Comparison of ENCODE assay signal across 9 cellular contexts in genomic region chr9:109781086-109781485, GRCh38. TPM values are rescaled to one million over a fixed set of nuclear protein-coding genes. Genes with fewer than 3 reads are reported as not detected.
DNase-seq lines count a peak whose midpoint lies in the region; ATAC-seq and TF ChIP-seq lines count a peak whose summit lies in the region.
"Had no signal": no experiment of that assay in that cellular context is flagged by ENCODE, and none has a peak within 500 bp of the region (broad histone marks: within the 10 kb centered on the region; RNA-seq: fewer than 3 reads in every experiment).

No MANE protein-coding gene starts in this region.

- H3K36me3 ChIP-seq in Caco-2 (ENCODE audit: control insufficient read depth, insufficient read depth, low read length) = no peaks in the 10 kb centered on the region
- H3K36me3 ChIP-seq in right atrium auricular region = no peaks in the 10 kb centered on the region
- no peaks in the 10 kb centered on the region for H3K36me3 ChIP-seq in rectal smooth muscle tissue (ENCODE audit: control insufficient read depth, insufficient read depth, low read length)

- H3K27me3 ChIP-seq in Caco-2 (replicated peaks; ENCODE audit: control insufficient read depth, insufficient read depth, low read length) (no peaks in the 10 kb centered on the region), right atrium auricular region (no peaks in the 10 kb centered on the region), rectal smooth muscle tissue (ENCODE audit: control insufficient read depth, insufficient read depth, low read length) (peaks cover 3% of the 10 kb centered on the region)

- H3K9me3 ChIP-seq in Caco-2 = no peaks in the 10 kb centered on the region
- no peaks in the 10 kb centered on the region for H3K9me3 ChIP-seq in right atrium auricular region

- no peak overlapping the region for H3K9ac ChIP-seq in rectal smooth muscle tissue (ENCODE audit: low read length)

- no TSS peak for BruUV-seq in Caco-2 (replicated peaks; lab: Mats Ljungman, UMichigan)

- H3K9me3 Mint-ChIP-seq in Caco-2 (ENCODE audit: unreplicated experiment) = no peaks in the 10 kb centered on the region
- no peaks in the 10 kb centered on the region for H3K9me3 Mint-ChIP-seq in brain
- H3K9me3 Mint-ChIP-seq in natural killer cell treated with Interleukin-12 subunit alpha and Interleukin-12 subunit beta and Interleukin-15 and Interleukin-18, amount 100 ng/mL, for 72 hours = peaks cover 5% of the 10 kb centered on the region

- H3K27me3 Mint-ChIP-seq in Caco-2 (ENCODE audit: insufficient read depth, unreplicated experiment) = peaks cover 28% of the 10 kb centered on the region
- H3K27me3 Mint-ChIP-seq in brain = peaks cover 39% of the 10 kb centered on the region
- peaks cover 19 to 46% of the 10 kb centered on the region in 2 donors for H3K27me3 Mint-ChIP-seq in natural killer cell treated with Interleukin-12 subunit alpha and Interleukin-12 subunit beta and Interleukin-15 and Interleukin-18, amount 100 ng/mL, for 72 hours

- POLR2A ChIA-PET in Caco-2 (lab: Charles Lee) = no interaction called here

- CTCF ChIA-PET in Caco-2 (lab: Charles Lee) = no interaction called here

- intact Hi-C loops in Caco-2 (cut with micrococcal nuclease; ENCODE audit: unreplicated experiment) = no loop called here

- H3K27ac Mint-ChIP-seq in Caco-2 (ENCODE audit: unreplicated experiment) = no peak overlapping the region
- H3K27ac Mint-ChIP-seq in brain = peak overlapping the region in 3 of 5 experiments; percentile 30 to 83 (median 83)
- H3K27ac Mint-ChIP-seq in natural killer cell treated with Interleukin-12 subunit alpha and Interleukin-12 subunit beta and Interleukin-15 and Interleukin-18, amount 100 ng/mL, for 72 hours = no peak overlapping the region
- H3K27ac Mint-ChIP-seq: CD14-positive monocyte had no signal

- H3K36me3 Mint-ChIP-seq in Caco-2 (ENCODE audit: insufficient read depth, unreplicated experiment) (no peaks in the 10 kb centered on the region), brain (no peaks in the 10 kb centered on the region)
- no peaks in the 10 kb centered on the region for H3K36me3 Mint-ChIP-seq in natural killer cell treated with Interleukin-12 subunit alpha and Interleukin-12 subunit beta and Interleukin-15 and Interleukin-18, amount 100 ng/mL, for 72 hours
- H3K36me3 Mint-ChIP-seq: CD14-positive monocyte had no signal

- no peak for DNase-seq in Caco-2
- no peak for DNase-seq in right atrium auricular region (ENCODE audit: low spot score)
- DNase-seq in NCI-H1694 treated with DMSO at 0.1 percent for 48 hours (lab: John Stamatoyannopoulos, UW) = no peak
- DNase-seq in NCI-H69 (lab: John Stamatoyannopoulos, UW) = no peak
- no peak for DNase-seq in natural killer cell treated with Interleukin-12 subunit alpha and Interleukin-12 subunit beta and Interleukin-15 and Interleukin-18, amount 100 ng/mL, for 72 hours (ENCODE audit: low spot score)
- no peak for DNase-seq in NCI-H1436 (lab: John Stamatoyannopoulos, UW)

- H3K27ac ChIP-seq in right atrium auricular region = peak overlapping the region; percentile 86 to 90
- no peak overlapping the region for H3K27ac ChIP-seq in rectal smooth muscle tissue (ENCODE audit: low read depth, low read length)

- ATAC-seq in natural killer cell treated with Interleukin-12 subunit alpha and Interleukin-12 subunit beta and Interleukin-15 and Interleukin-18, amount 100 ng/mL, for 72 hours = no peak

- no peak overlapping the region for H3K4me3 ChIP-seq in Caco-2 (ENCODE audit: low read depth, low read length)
- peak overlapping the region; percentile 70 to 72 for H3K4me3 ChIP-seq in right atrium auricular region
- H3K4me3 ChIP-seq in rectal smooth muscle tissue (ENCODE audit: low read length) = peak overlapping the region; percentile 71

- H3K4me3 Mint-ChIP-seq in Caco-2 (ENCODE audit: unreplicated experiment) = peak overlapping the region; percentile 75
- peak overlapping the region; percentile 78 to 94 (median 86) for H3K4me3 Mint-ChIP-seq in brain
- H3K4me3 Mint-ChIP-seq in natural killer cell treated with Interleukin-12 subunit alpha and Interleukin-12 subunit beta and Interleukin-15 and Interleukin-18, amount 100 ng/mL, for 72 hours = no peak overlapping the region

- H3K4me1 Mint-ChIP-seq in Caco-2 (ENCODE audit: low read depth, unreplicated experiment) (no peaks in the 10 kb centered on the region), brain (peaks cover 16% of the 10 kb centered on the region)
- no peaks in the 10 kb centered on the region for H3K4me1 Mint-ChIP-seq in natural killer cell treated with Interleukin-12 subunit alpha and Interleukin-12 subunit beta and Interleukin-15 and Interleukin-18, amount 100 ng/mL, for 72 hours (ENCODE audit: low read depth in 2 of 2)

- TF ChIP-seq CTCF in Caco-2 (IDR thresholded peaks at IDR 0.05; ENCODE audit: insufficient read depth in 1 of 2, low read depth in 1 of 2, low read length in 1 of 2, severe bottlenecking in 1 of 2, unreplicated experiment in 1 of 2) (no peak), brain (conservative IDR thresholded peaks at IDR 0.05) (no peak), right atrium auricular region (IDR thresholded peaks at IDR 0.05) (no peak)

- H3K4me1 ChIP-seq in Caco-2 (peaks cover 3% of the 10 kb centered on the region; the same call in 1 of the 2 replicates), right atrium auricular region (peaks cover 0 to 15% of the 10 kb centered on the region in 2 donors), rectal smooth muscle tissue (ENCODE audit: control insufficient read depth, insufficient read depth, low read length) (peaks cover 2% of the 10 kb centered on the region)

RNA-seq across cellular contexts. Expression of gene PALM2AKAP2, which starts 1.1 kb away (rescaled TPM):
- 0.54 and 2.4 TPM in 2 replicates for total RNA-seq in Caco-2 (2022)
- 0.68 TPM for polyA plus RNA-seq in brain (ENCODE audit: insufficient read depth, low read depth, low replicate concordance)
- total RNA-seq in right atrium auricular region = 10 to 100 TPM; 56.6 to 61.1 TPM
- not detected for total RNA-seq in natural killer cell treated with Interleukin-12 subunit alpha and Interleukin-12 subunit beta and Interleukin-15 and Interleukin-18, amount 100 ng/mL, for 72 hours
- polyA plus RNA-seq: CD14-positive monocyte had no signal

Comparison
In these comparisons a context has a peak if more than half of its experiments do, and no peak if none do; other contexts are left out.
1. H3K27ac Mint-ChIP-seq: peak in brain (3 of 5); none in Caco-2 (single experiment) and natural killer cell treated with Interleukin-12 subunit alpha and Interleukin-12 subunit beta and Interleukin-15 and Interleukin-18, amount 100 ng/mL, for 72 hours (0 of 2).
2. RNA of gene PALM2AKAP2, which starts 1.1 kb away (total RNA-seq): 56.6 to 61.1 TPM in right atrium auricular region; 0.54 to 2.4 TPM in Caco-2 and not detected in natural killer cell treated with Interleukin-12 subunit alpha and Interleukin-12 subunit beta and Interleukin-15 and Interleukin-18, amount 100 ng/mL, for 72 hours; every median in the first group is over 10 times any median in the second.